Comparison of ENCODE assay signal across 9 cellular contexts in genomic region chr6:129684323-129684884, GRCh38. TPM values are rescaled to one million over a fixed set of nuclear protein-coding genes. Genes with fewer than 3 reads are reported as not detected.
DNase-seq lines count a peak whose midpoint lies in the region; ATAC-seq and TF ChIP-seq lines count a peak whose summit lies in the region.
"Had no signal": no experiment of that assay in that cellular context is flagged by ENCODE, and none has a peak within 500 bp of the region (broad histone marks: within the 10 kb centered on the region; RNA-seq: fewer than 3 reads in every experiment).

No MANE protein-coding gene starts in this region.

- H3K4me1 ChIP-seq in heart right ventricle (peaks cover 0 to 100% (median 44%) of the 10 kb centered on the region in 9 donors), mesodermal cell (ENCODE audit: control insufficient read depth, insufficient read depth, low read length, poor library complexity, severe bottlenecking) (peaks cover 42% of the 10 kb centered on the region), upper lobe of right lung (peaks cover 38% of the 10 kb centered on the region)

- no peaks in the 10 kb centered on the region for H3K27me3 Mint-ChIP-seq in activated naive CD8-positive, alpha-beta T cell treated with anti-CD3 and anti-CD28 coated beads for 36 hours
- H3K27me3 Mint-ChIP-seq: brain had no signal

- peak overlapping the region; percentile 85 for H3K27ac Mint-ChIP-seq in activated naive CD8-positive, alpha-beta T cell treated with anti-CD3 and anti-CD28 coated beads for 36 hours

- H3K9me3 ChIP-seq in heart right ventricle, result no peaks in the 10 kb centered on the region
- no peaks in the 10 kb centered on the region for H3K9me3 ChIP-seq in mesodermal cell (ENCODE audit: control insufficient read depth, low read length)
- H3K9me3 ChIP-seq in upper lobe of right lung, result no peaks in the 10 kb centered on the region

- no peaks in the 10 kb centered on the region for H3K9me3 Mint-ChIP-seq in activated naive CD8-positive, alpha-beta T cell treated with anti-CD3 and anti-CD28 coated beads for 36 hours
- H3K9me3 Mint-ChIP-seq: brain had no signal

- intact Hi-C loops in heart right ventricle (cut with DNase I), result no loop called here
- intact Hi-C loops in left cardiac atrium (cut with DNase I), result no loop called here
- intact Hi-C loops in upper lobe of right lung (cut with DNase I), result no loop called here

- H3K27me3 ChIP-seq in heart right ventricle (no peaks in the 10 kb centered on the region), upper lobe of right lung (no peaks in the 10 kb centered on the region)

- H3K36me3 Mint-ChIP-seq in activated naive CD8-positive, alpha-beta T cell treated with anti-CD3 and anti-CD28 coated beads for 36 hours, result no peaks in the 10 kb centered on the region
- H3K36me3 Mint-ChIP-seq: brain had no signal

- H3K27ac ChIP-seq in heart right ventricle, result peak overlapping the region; percentile 1 to 90 (median 72)
- peak overlapping the region; percentile 84 for H3K27ac ChIP-seq in mesodermal cell (ENCODE audit: low read depth, low read length, severe bottlenecking)
- peak overlapping the region; percentile 74 for H3K27ac ChIP-seq in upper lobe of right lung

- no peak overlapping the region for H3K4me3 Mint-ChIP-seq in activated naive CD8-positive, alpha-beta T cell treated with anti-CD3 and anti-CD28 coated beads for 36 hours

- ATAC-seq in heart right ventricle (no peak), left cardiac atrium (no peak), upper lobe of right lung (no peak), GM21390 (IDR thresholded peaks at IDR 0.05; ENCODE audit: unreplicated experiment) (no peak), GM21717 (IDR thresholded peaks at IDR 0.05; ENCODE audit: unreplicated experiment) (no peak)

- H3K4me1 Mint-ChIP-seq in activated naive CD8-positive, alpha-beta T cell treated with anti-CD3 and anti-CD28 coated beads for 36 hours, result peaks cover 53% of the 10 kb centered on the region

- TF ChIP-seq CTCF in heart right ventricle (IDR thresholded peaks at IDR 0.05) (no peak), upper lobe of right lung (IDR thresholded peaks at IDR 0.05) (no peak)

- H3K36me3 ChIP-seq in heart right ventricle (no peaks in the 10 kb centered on the region), mesodermal cell (ENCODE audit: control insufficient read depth, insufficient read depth, low read length) (no peaks in the 10 kb centered on the region), upper lobe of right lung (no peaks in the 10 kb centered on the region)

- H3K4me3 ChIP-seq in heart right ventricle (no peak overlapping the region), mesodermal cell (ENCODE audit: extremely low read depth, insufficient read depth, low read length, poor library complexity, severe bottlenecking) (no peak overlapping the region), upper lobe of right lung (no peak overlapping the region)

- WGBS in heart right ventricle, 2 donors, result 79 to 80% methylated on average over 6 of the region's 6 CpGs
- WGBS in mesodermal cell (ENCODE audit: insufficient coverage in 2 of 2), 2 experiments, result 91 to 100% methylated on average over 1 to 5 of the region's 6 CpGs

- DNase-seq in heart right ventricle (no peak), left cardiac atrium (no peak), upper lobe of right lung (no peak), NCI-H1092 (lab: John Stamatoyannopoulos, UW) (no peak)
- DNase-seq in activated naive CD8-positive, alpha-beta T cell treated with anti-CD3 and anti-CD28 coated beads for 36 hours, result no peak

RNA-seq across cellular contexts. Expression of gene ARHGAP18, which starts 25.6 kb away (rescaled TPM):
- total RNA-seq in heart right ventricle, result 10 to 100 TPM in 1 of 10 donors, 1 to 10 TPM in 9; 3.4 to 15.4 (median 4.2) TPM
- 1 to 10 TPM; 2.2 to 3.8 TPM for polyA plus RNA-seq in heart right ventricle
- 10 to 100 TPM; 12.1 to 12.4 TPM for total RNA-seq in left cardiac atrium
- 1 to 10 TPM; 7.0 to 8.9 TPM for total RNA-seq in activated naive CD8-positive, alpha-beta T cell treated with anti-CD3 and anti-CD28 coated beads for 36 hours
- 8.4 TPM for polyA plus RNA-seq in mesodermal cell (2013, experiment 1 of 2)
- 9.2 TPM for polyA plus RNA-seq in mesodermal cell (2013, experiment 2 of 2)
- total RNA-seq in upper lobe of right lung, result 60.8 TPM
